ENCODE assay signal across 15 cellular contexts in the genomic region with DNA sequence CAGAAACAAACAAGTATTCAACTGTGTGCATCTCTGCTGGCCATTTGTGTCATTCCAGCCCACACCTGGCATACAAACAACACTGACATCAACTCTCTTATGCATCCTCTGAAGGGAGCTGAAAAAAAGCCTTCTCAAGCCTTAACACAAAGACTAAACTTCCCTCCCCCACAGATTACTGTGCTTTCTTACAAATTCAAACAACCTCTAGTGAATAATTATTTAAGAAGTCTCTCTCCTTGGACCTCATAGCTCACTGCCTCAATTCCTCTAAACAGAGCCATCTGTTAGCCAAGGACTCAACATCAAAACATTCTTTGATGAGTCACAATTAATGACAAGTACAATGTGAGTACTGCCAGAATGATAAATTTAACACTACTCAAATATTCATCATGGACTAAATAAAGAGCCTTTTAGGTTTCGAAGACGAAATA.
DNase-seq lines count a peak whose midpoint lies in the region; ATAC-seq and TF ChIP-seq lines count a peak whose summit lies in the region.
"Had no signal": no experiment of that assay in that cellular context is flagged by ENCODE, and none has a peak within 500 bp of the region (broad histone marks: within the 10 kb centered on the region; RNA-seq: fewer than 3 reads in every experiment).

No MANE protein-coding gene starts in this region.

- H3F3A ChIP-seq in GM23338 (replicated peaks; ENCODE audit: low read depth): no peaks in the 10 kb centered on the region

- POLR2A ChIA-PET in A673 (lab: Charles Lee; ENCODE audit: low non-redundant PET): no interaction called here

- BruUV-seq in A673 (replicated peaks; lab: Mats Ljungman, UMichigan): no TSS peak

- DNase-seq in A673 (ENCODE audit: low spot score) (peak; percentile 4), GM23338 (ENCODE audit: low spot score) (peak; percentile 57), astrocyte of the cerebellum (ENCODE audit: low read depth) (peak; percentile 38), inferior parietal cortex (ENCODE audit: extremely low spot score) (peak; percentile 66), H4 (ENCODE audit: low spot score) (no peak)
- no peak for DNase-seq in activated CD4-positive, CD25-positive, alpha-beta regulatory T cell (lab: John Stamatoyannopoulos, UW)
- DNase-seq: NCI-H2029, RPMI8226 had no signal

- no peak overlapping the region for H3K4me3 Mint-ChIP-seq in GM23338
- H3K4me3 Mint-ChIP-seq: activated T-helper 17 cell treated with anti-CD3 and anti-CD28 coated beads, Interleukin-2, amount 50 U/mL, for 72 hours had no signal

- H3K9me3 ChIP-seq in A673 (ENCODE audit: low read depth, low read length, poor library complexity, severe bottlenecking): no peaks in the 10 kb centered on the region
- H3K9me3 ChIP-seq: thoracic aorta had no signal

- H3K9me3 Mint-ChIP-seq in GM23338: no peaks in the 10 kb centered on the region
- H3K9me3 Mint-ChIP-seq: activated T-helper 17 cell treated with anti-CD3 and anti-CD28 coated beads, Interleukin-2, amount 50 U/mL, for 72 hours had no signal

- H3K4me2 ChIP-seq in GM23338: peak overlapping the region; percentile 30; the same call in 1 of the 2 replicates

- CTCF ChIA-PET in A673 (lab: Charles Lee): interaction anchor here (0.6 kb wide), 1 partner anchor 56 kb away, joined by 4 read pairs; no protein-coding TSS in a partner anchor

- H3K4me1 Mint-ChIP-seq in GM23338: peaks cover 14% of the 10 kb centered on the region

- H3K4me3 ChIP-seq in A673 (ENCODE audit: low read depth, low read length, poor library complexity, severe bottlenecking): no peak overlapping the region
- H3K4me3 ChIP-seq in GM23338: no peak overlapping the region
- H3K4me3 ChIP-seq in astrocyte of the cerebellum (ENCODE audit: low read depth, low read length): no peak overlapping the region
- H3K4me3 ChIP-seq: GM12878, thoracic aorta had no signal

- H3K27me3 ChIP-seq in A673 (replicated peaks; ENCODE audit: insufficient read depth, low read depth, low read length, poor library complexity): no peaks in the 10 kb centered on the region
- H3K27me3 ChIP-seq in GM23338 (ENCODE audit: insufficient read depth): no peaks in the 10 kb centered on the region

- H3K27me3 Mint-ChIP-seq in GM23338 (ENCODE audit: insufficient read depth, low read depth, poor library complexity): no peaks in the 10 kb centered on the region

- TF ChIP-seq CTCF in A673 (conservative IDR thresholded peaks at IDR 0.05; ENCODE audit: low read depth, low read length): no peak
- no peak for TF ChIP-seq CTCF in GM23338 (conservative IDR thresholded peaks at IDR 0.05; ENCODE audit: low read depth in 2 of 2)
- TF ChIP-seq CTCF in astrocyte of the cerebellum (IDR thresholded peaks at IDR 0.05; ENCODE audit: low read depth, low read length, missing control alignments): no peak

- no peaks in the 10 kb centered on the region for H3K9me2 ChIP-seq in GM23338 (ENCODE audit: insufficient read depth)

- H4K20me1 ChIP-seq in GM23338 (replicated peaks; ENCODE audit: insufficient read depth): no peaks in the 10 kb centered on the region

- intact Hi-C loops in A673 (cut with micrococcal nuclease; ENCODE audit: unreplicated experiment): no loop called here

- H3K36me3 Mint-ChIP-seq in GM23338 (ENCODE audit: low read depth): no peaks in the 10 kb centered on the region

- no peaks in the 10 kb centered on the region for H3K79me2 ChIP-seq in GM23338 (replicated peaks; ENCODE audit: insufficient read depth)

- H3K27ac ChIP-seq in A673 (ENCODE audit: low read depth, low read length, poor library complexity, severe bottlenecking) (no peak overlapping the region), GM23338 (ENCODE audit: low read depth) (peak overlapping the region; percentile 6; the same call in 1 of the 2 replicates)
- H3K27ac ChIP-seq: C4-2B, thoracic aorta, VCaP had no signal

- ATAC-seq in GM23338 (peak; percentile 70), HG03521 (IDR thresholded peaks at IDR 0.05; ENCODE audit: unreplicated experiment) (no peak), GM19324 (IDR thresholded peaks at IDR 0.05; ENCODE audit: low FRiP score, unreplicated experiment) (no peak)
- ATAC-seq: activated T-helper 17 cell treated with anti-CD3 and anti-CD28 coated beads, Interleukin-2, amount 50 U/mL, for 72 hours; GM12878 had no signal

- in situ Hi-C loops in astrocyte of the cerebellum (cut with HindIII; ENCODE audit: low sequenced_read_pairs): no loop called here

- no peak overlapping the region; the same call in 1 of the 2 replicates for H3K27ac Mint-ChIP-seq in GM23338

- H3K36me3 ChIP-seq in A673 (ENCODE audit: insufficient read depth, low read length, poor library complexity, severe bottlenecking) (no peaks in the 10 kb centered on the region), GM23338 (ENCODE audit: insufficient read depth) (no peaks in the 10 kb centered on the region)
- H3K36me3 ChIP-seq: thoracic aorta had no signal

- H3K4me1 ChIP-seq in A673 (ENCODE audit: insufficient read depth, low read length, poor library complexity, severe bottlenecking) (no peaks in the 10 kb centered on the region), GM23338 (ENCODE audit: insufficient read depth) (peaks cover 9% of the 10 kb centered on the region)

- no peak overlapping the region for H2AFZ ChIP-seq in GM23338

TF ChIP-seq in GM23338, 12 proteins besides CTCF, POLR2A, EP300 and RAD21:
- TF ChIP-seq STAT1 (IDR thresholded peaks at IDR 0.05; ENCODE audit: unreplicated experiment) (no peak), POLR2AphosphoS5 (IDR thresholded peaks at IDR 0.05; ENCODE audit: low read depth) (no peak)

Comparison
In these comparisons a context has a peak if more than half of its experiments do, and no peak if none do; other contexts are left out.
1. DNase-seq: peak in A673 (single experiment), GM23338 (single experiment), astrocyte of the cerebellum (single experiment) and inferior parietal cortex (single experiment); none in H4 (single experiment) and activated CD4-positive, CD25-positive, alpha-beta regulatory T cell (0 of 4).